In the genomic region with DNA sequence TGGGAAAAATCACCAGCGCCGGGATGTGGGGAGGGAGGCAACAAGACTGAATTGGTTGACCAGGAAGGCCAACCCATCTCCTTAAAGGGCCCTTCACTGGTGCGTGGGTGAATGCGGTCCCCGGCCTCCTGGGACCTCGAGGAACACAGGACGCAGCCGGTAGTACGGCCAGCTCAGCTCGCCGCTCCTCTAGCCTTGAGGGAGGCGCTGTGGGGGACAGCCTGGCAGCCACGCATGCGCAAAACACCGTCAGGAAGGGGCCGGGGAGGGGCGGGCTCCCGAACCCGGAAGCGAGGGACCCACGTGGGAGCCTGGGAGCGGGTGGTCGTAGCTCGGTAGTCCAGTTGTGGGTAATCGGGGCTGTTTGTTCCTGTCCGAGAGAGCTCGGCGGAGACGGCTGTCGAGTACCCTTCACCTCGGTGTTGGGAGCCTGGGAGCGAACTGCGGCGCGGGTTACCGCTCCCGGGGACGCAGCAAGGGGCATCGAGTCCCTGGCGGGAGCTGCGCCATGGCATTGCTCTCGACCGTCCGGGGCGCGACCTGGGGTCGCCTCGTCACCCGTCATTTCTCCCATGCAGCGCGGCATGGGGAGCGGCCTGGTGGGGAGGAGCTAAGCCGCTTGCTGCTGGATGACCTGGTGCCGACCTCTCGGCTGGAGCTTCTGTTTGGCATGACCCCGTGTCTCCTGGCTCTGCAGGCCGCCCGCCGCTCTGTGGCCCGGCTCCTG, we compare ENCODE assay signal across 8 cellular contexts. TPM values are rescaled to one million over a fixed set of nuclear protein-coding genes. Genes with fewer than 3 reads are reported as not detected.
A peak's percentile ranks its signal among the peaks of the same experiment; 100 is the strongest.
DNase-seq lines count a peak whose midpoint lies in the region; ATAC-seq and TF ChIP-seq lines count a peak whose summit lies in the region.

A gene with protein sequence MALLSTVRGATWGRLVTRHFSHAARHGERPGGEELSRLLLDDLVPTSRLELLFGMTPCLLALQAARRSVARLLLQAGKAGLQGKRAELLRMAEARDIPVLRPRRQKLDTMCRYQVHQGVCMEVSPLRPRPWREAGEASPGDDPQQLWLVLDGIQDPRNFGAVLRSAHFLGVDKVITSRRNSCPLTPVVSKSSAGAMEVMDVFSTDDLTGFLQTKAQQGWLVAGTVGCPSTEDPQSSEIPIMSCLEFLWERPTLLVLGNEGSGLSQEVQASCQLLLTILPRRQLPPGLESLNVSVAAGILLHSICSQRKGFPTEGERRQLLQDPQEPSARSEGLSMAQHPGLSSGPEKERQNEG (plus strand): TSS at position 281 of the 727 bp plus-strand sequence. CDS start 228 bp downstream, at position 509.

- intact Hi-C loops in activated T-helper 2 cell treated with anti-CD3 and anti-CD28 coated beads, Interferon-gamma antibody, Interleukin-2, Interleukin-4, amounts not matched to agents 10 μg/mL and 5 μg/mL and 100 μg/mL, durations not matched to agents 14 hours and 24 hours and 36 hours (cut with micrococcal nuclease) = loop anchor here (2.0 kb wide), 1 partner anchor 57 kb away; the partner anchor contains the start of gene GGNBP2

- peak; percentile 80 for DNase-seq in DMS79 treated with DMSO at 0.1 percent for 48 hours (lab: John Stamatoyannopoulos, UW)
- peak; percentile 78 to 88 for DNase-seq in Kasumi-1 (lab: John Stamatoyannopoulos, UW)
- DNase-seq in RWPE1 (ENCODE audit: low spot score) = peak; percentile 93
- peak; percentile 84 for DNase-seq in activated T-helper 2 cell treated with anti-CD3 and anti-CD28 coated beads, Interferon-gamma antibody, Interleukin-2, Interleukin-4, amounts not matched to agents 10 μg/mL and 5 μg/mL and 100 μg/mL, durations not matched to agents 14 hours and 24 hours and 36 hours (ENCODE audit: low spot score)
- DNase-seq in fibroblast of pulmonary artery (ENCODE audit: low read depth) = peak; percentile 91
- peak; percentile 84 for DNase-seq in stimulated activated naive CD4-positive, alpha-beta T cell treated with Interleukin-2 at 50 U/mL for 16 hours (lab: John Stamatoyannopoulos, UW)

- POLR2A ChIA-PET in RWPE1 (lab: Yijun Ruan, JAX; ENCODE audit: low non-redundant PET) = interaction anchor here (0.6 to 1.3 kb wide), 2 partner anchors 67 to 581 kb away, joined by 5 to 9 read pairs; no protein-coding TSS in a partner anchor

- peak within 1 kb of the TSS; percentile 82 for H3K27ac ChIP-seq in RWPE1

- TF ChIP-seq CTCF in RWPE1 (conservative IDR thresholded peaks at IDR 0.05; ENCODE audit: low read depth) (no peak), fibroblast of pulmonary artery (IDR thresholded peaks at IDR 0.05; ENCODE audit: low read length, missing control alignments) (no peak), nephron (IDR thresholded peaks at IDR 0.05; ENCODE audit: unreplicated experiment in 3 of 3) (no peak)

- H3K4me1 Mint-ChIP-seq in activated T-helper 2 cell treated with anti-CD3 and anti-CD28 coated beads, Interferon-gamma antibody, Interleukin-2, Interleukin-4, amounts not matched to agents 10 μg/mL and 5 μg/mL and 100 μg/mL, durations not matched to agents 14 hours and 24 hours and 36 hours (ENCODE audit: low read depth) = peaks cover 27% of the 10 kb centered on the region
- peaks cover 21% of the 10 kb centered on the region for H3K4me1 Mint-ChIP-seq in nephron

- H3K4me3 ChIP-seq in fibroblast of pulmonary artery (replicated peaks; ENCODE audit: low read depth, low read length) = peak within 1 kb of the TSS; percentile 95

- H3K4me3 Mint-ChIP-seq in activated T-helper 2 cell treated with anti-CD3 and anti-CD28 coated beads, Interferon-gamma antibody, Interleukin-2, Interleukin-4, amounts not matched to agents 10 μg/mL and 5 μg/mL and 100 μg/mL, durations not matched to agents 14 hours and 24 hours and 36 hours (ENCODE audit: low read depth) = peak within 1 kb of the TSS; percentile 89
- H3K4me3 Mint-ChIP-seq in nephron = peak within 1 kb of the TSS; percentile 91 to 94 (median 93)

- H3K27ac Mint-ChIP-seq in activated T-helper 2 cell treated with anti-CD3 and anti-CD28 coated beads, Interferon-gamma antibody, Interleukin-2, Interleukin-4, amounts not matched to agents 10 μg/mL and 5 μg/mL and 100 μg/mL, durations not matched to agents 14 hours and 24 hours and 36 hours = peak within 1 kb of the TSS; percentile 78
- H3K27ac Mint-ChIP-seq in nephron = peak within 1 kb of the TSS; percentile 75 to 93 (median 81)

- no peaks in the 10 kb centered on the region for H3K9me3 Mint-ChIP-seq in activated T-helper 2 cell treated with anti-CD3 and anti-CD28 coated beads, Interferon-gamma antibody, Interleukin-2, Interleukin-4, amounts not matched to agents 10 μg/mL and 5 μg/mL and 100 μg/mL, durations not matched to agents 14 hours and 24 hours and 36 hours
- H3K9me3 Mint-ChIP-seq in nephron = no peaks in the 10 kb centered on the region

- CTCF ChIA-PET in RWPE1 (lab: Yijun Ruan, JAX) = interaction anchor here (0.6 to 3.0 kb wide), 7 partner anchors 25 to 789 kb away, joined by 3 to 15 read pairs (median 5); no protein-coding TSS in a partner anchor

- peaks cover 18% of the 10 kb centered on the region for H3K36me3 Mint-ChIP-seq in activated T-helper 2 cell treated with anti-CD3 and anti-CD28 coated beads, Interferon-gamma antibody, Interleukin-2, Interleukin-4, amounts not matched to agents 10 μg/mL and 5 μg/mL and 100 μg/mL, durations not matched to agents 14 hours and 24 hours and 36 hours (ENCODE audit: low read depth)
- H3K36me3 Mint-ChIP-seq in nephron (ENCODE audit: low read depth) = no peaks in the 10 kb centered on the region

- peak; percentile 69 for ATAC-seq in GM21723 (IDR thresholded peaks at IDR 0.05; ENCODE audit: unreplicated experiment)

- H3K27me3 Mint-ChIP-seq in activated T-helper 2 cell treated with anti-CD3 and anti-CD28 coated beads, Interferon-gamma antibody, Interleukin-2, Interleukin-4, amounts not matched to agents 10 μg/mL and 5 μg/mL and 100 μg/mL, durations not matched to agents 14 hours and 24 hours and 36 hours (ENCODE audit: low read depth) = no peaks in the 10 kb centered on the region
- H3K27me3 Mint-ChIP-seq in nephron (ENCODE audit: low read depth) = no peaks in the 10 kb centered on the region

RNA-seq across cellular contexts. Expression of the gene that starts here (rescaled TPM):
- total RNA-seq in activated T-helper 2 cell treated with anti-CD3 and anti-CD28 coated beads, Interferon-gamma antibody, Interleukin-2, Interleukin-4, amounts not matched to agents 10 μg/mL and 5 μg/mL and 100 μg/mL, durations not matched to agents 14 hours and 24 hours and 36 hours = 23.2 TPM in 2 replicates

Comparison
In these comparisons a context has a peak if more than half of its experiments do, and no peak if none do; other contexts are left out.
1. Peak in every context shown above with its lines: DNase-seq, ATAC-seq, H3K4me3 ChIP-seq and H3K27ac ChIP-seq.